In the genomic region with DNA sequence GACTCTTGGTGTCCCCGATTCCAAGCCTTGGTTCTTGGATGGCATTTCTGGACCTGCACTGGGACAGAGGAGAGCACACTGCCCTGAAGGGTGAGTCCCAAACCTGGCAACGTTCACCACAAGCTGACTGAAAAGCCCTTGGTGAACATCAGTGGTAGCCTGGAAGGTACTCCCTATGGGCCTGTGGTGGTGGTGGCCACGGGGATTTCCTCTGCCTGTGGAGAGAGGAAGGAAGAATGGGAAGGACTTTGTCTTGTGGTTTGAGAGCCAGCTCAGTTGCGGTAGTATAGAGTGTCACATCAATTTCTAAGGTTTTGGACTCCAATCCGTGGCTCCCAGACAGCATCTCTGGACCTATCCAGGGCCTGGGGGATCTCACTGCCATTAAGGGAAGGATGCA, we compare ENCODE assay signal across 33 cellular contexts.
"Had no signal": no experiment of that assay in that cellular context is flagged by ENCODE, and none has a peak within 500 bp of the region (broad histone marks: within the 10 kb centered on the region; RNA-seq: fewer than 3 reads in every experiment).

No MANE protein-coding gene starts in this region.

- FAIRE-seq: islet of Langerhans, pancreas had no signal

- H3K36me3 Mint-ChIP-seq: activated naive CD8-positive, alpha-beta T cell treated with anti-CD3 and anti-CD28 coated beads for 36 hours had no signal

- ATAC-seq: effector memory CD8-positive, alpha-beta T cell; gastrocnemius medialis; left lung; naive thymus-derived CD8-positive, alpha-beta T cell; pancreas; psoas muscle; upper lobe of right lung had no signal

- H3K27me3 ChIP-seq: adrenal gland, ascending aorta, cardiac muscle cell, gastrocnemius medialis, left lung, pancreas, right atrium auricular region, thyroid gland, upper lobe of right lung had no signal

- H3K27ac Mint-ChIP-seq: activated naive CD4-positive, alpha-beta T cell treated with anti-CD3 and anti-CD28 coated beads for 36 hours; activated naive CD8-positive, alpha-beta T cell treated with anti-CD3 and anti-CD28 coated beads for 36 hours; activated T-helper 1 cell treated with anti-CD3 and anti-CD28 coated beads, Interleukin-12 subunit alpha, Interleukin-12 subunit beta, Interleukin-2, Interleukin-4 antibody, amounts not matched to agents 30 ng/mL and 10 ng/mL and 1 ng/mL, durations not matched to agents 14 hours and 24 hours and 36 hours; brain; effector memory CD8-positive, alpha-beta T cell; naive thymus-derived CD8-positive, alpha-beta T cell; stimulated activated naive CD8-positive, alpha-beta T cell treated with anti-CD3 and anti-CD28 coated beads, Interleukin-15, Interleukin-2, amounts not matched to agents 100 ng/mL and 50 ng/mL, for 24 hours had no signal

- H3K4me1 ChIP-seq: adrenal gland, ascending aorta, gastrocnemius medialis, left lung, lower lobe of right lung, pancreas, psoas muscle, right atrium auricular region, spleen, thyroid gland, upper lobe of right lung had no signal

- H3K4me3 Mint-ChIP-seq: activated naive CD4-positive, alpha-beta T cell treated with anti-CD3 and anti-CD28 coated beads for 36 hours; activated naive CD8-positive, alpha-beta T cell treated with anti-CD3 and anti-CD28 coated beads for 36 hours; activated T-helper 1 cell treated with anti-CD3 and anti-CD28 coated beads, Interleukin-12 subunit alpha, Interleukin-12 subunit beta, Interleukin-2, Interleukin-4 antibody, amounts not matched to agents 30 ng/mL and 10 ng/mL and 1 ng/mL, durations not matched to agents 14 hours and 24 hours and 36 hours; brain; effector memory CD8-positive, alpha-beta T cell; naive thymus-derived CD8-positive, alpha-beta T cell; neural crest cell; stimulated activated naive CD8-positive, alpha-beta T cell treated with anti-CD3 and anti-CD28 coated beads, Interleukin-15, Interleukin-2, amounts not matched to agents 100 ng/mL and 50 ng/mL, for 24 hours had no signal

- H3K4me1 Mint-ChIP-seq: brain; naive thymus-derived CD8-positive, alpha-beta T cell; neural crest cell had no signal

- DNase-seq: activated CD4-positive, alpha-beta T cell treated with anti-CD3 and anti-CD28 coated beads for 4 hours; activated CD4-positive, alpha-beta T cell treated with anti-CD3 and anti-CD28 coated beads, Interleukin-2, amount 50 U/mL, for 4 hours; activated CD8-positive, alpha-beta memory T cell treated with anti-CD3 and anti-CD28 coated beads for 24 hours; activated effector memory CD4-positive, alpha-beta T cell treated with anti-CD3 and anti-CD28 coated beads, Interleukin-2, amount 50 U/mL, for 16 hours; activated naive CD4-positive, alpha-beta T cell treated with anti-CD3 and anti-CD28 coated beads for 36 hours; activated naive CD8-positive, alpha-beta T cell treated with anti-CD3 and anti-CD28 coated beads for 36 hours; adrenal gland; cerebellar nuclear complex; cortex of kidney; effector memory CD8-positive, alpha-beta T cell; erythroblast; gastrocnemius medialis; glutamatergic neuron; left lung; lower lobe of right lung; mesenchymal stem cell; nucleus accumbens; pancreas; psoas muscle; spleen; substantia nigra; thyroid gland; upper lobe of right lung had no signal

- H3K4me3 ChIP-seq: adrenal gland, ascending aorta, cardiac muscle cell, gastrocnemius medialis, left lung, lower lobe of right lung, pancreas, psoas muscle, right atrium auricular region, spleen, thyroid gland, upper lobe of right lung had no signal

- H3K9me3 ChIP-seq: adrenal gland, ascending aorta, gastrocnemius medialis, lower lobe of right lung, pancreas, psoas muscle, right atrium auricular region, spleen, thyroid gland, upper lobe of right lung had no signal

- H3K27ac ChIP-seq: adrenal gland, ascending aorta, cardiac muscle cell, gastrocnemius medialis, left lung, lower lobe of right lung, pancreas, psoas muscle, right atrium auricular region, spleen, thyroid gland, upper lobe of right lung, VCaP had no signal

- H3K36me3 ChIP-seq: adrenal gland, ascending aorta, cardiac muscle cell, gastrocnemius medialis, left lung, lower lobe of right lung, pancreas, right atrium auricular region, spleen, thyroid gland, upper lobe of right lung had no signal

- H3K27me3 Mint-ChIP-seq: activated naive CD8-positive, alpha-beta T cell treated with anti-CD3 and anti-CD28 coated beads for 36 hours had no signal

- H3K9me3 Mint-ChIP-seq: activated naive CD4-positive, alpha-beta T cell treated with anti-CD3 and anti-CD28 coated beads for 36 hours; activated naive CD8-positive, alpha-beta T cell treated with anti-CD3 and anti-CD28 coated beads for 36 hours; activated T-helper 1 cell treated with anti-CD3 and anti-CD28 coated beads, Interleukin-12 subunit alpha, Interleukin-12 subunit beta, Interleukin-2, Interleukin-4 antibody, amounts not matched to agents 30 ng/mL and 10 ng/mL and 1 ng/mL, durations not matched to agents 14 hours and 24 hours and 36 hours; effector memory CD8-positive, alpha-beta T cell had no signal
